ENCODE assay signal across 8 cellular contexts in the genomic region with DNA sequence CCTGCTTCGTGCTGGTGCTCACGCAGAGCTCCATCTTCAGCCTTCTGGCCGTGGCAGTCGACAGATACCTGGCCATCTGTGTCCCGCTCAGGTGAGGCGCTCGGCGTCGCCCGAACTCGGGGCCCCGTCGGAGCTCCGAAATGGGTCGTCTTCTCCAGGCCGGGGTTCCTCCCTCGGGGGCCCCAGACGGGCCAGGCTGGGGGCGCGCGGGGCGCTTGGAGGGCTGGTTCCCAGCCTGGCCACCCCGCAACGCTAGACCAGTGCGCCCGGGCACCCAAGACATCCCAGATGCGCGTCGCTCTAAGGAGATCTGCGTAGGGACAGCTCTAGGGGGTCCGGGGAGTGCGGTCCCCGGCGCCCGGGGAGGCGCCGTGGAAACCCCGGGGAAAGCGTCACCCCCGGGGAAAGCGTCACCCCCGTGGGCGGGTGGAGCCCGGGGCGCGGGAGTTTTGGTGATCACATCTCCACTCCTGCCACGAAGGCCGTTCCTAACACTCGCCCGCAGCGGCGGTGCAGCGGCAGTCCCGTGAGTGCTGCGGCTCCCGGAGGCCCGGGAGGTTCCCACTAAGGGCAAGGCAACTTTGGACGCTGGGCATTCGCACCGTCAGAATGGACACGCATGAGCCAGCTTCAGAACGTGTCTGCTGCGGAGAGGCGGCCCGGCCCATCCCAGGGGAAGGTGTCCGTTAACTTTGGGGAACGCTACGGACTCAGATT. TPM values are rescaled to one million over a fixed set of nuclear protein-coding genes. Genes with fewer than 3 reads are reported as not detected.
DNase-seq lines count a peak whose midpoint lies in the region; ATAC-seq and TF ChIP-seq lines count a peak whose summit lies in the region.

No MANE protein-coding gene starts in this region.

- WGBS in mesendoderm (ENCODE audit: extremely low coverage, insufficient coverage, low lambda C conversion rate) = no CpG with 5 or more reads among the region's 68 CpGs
- WGBS in suprapubic skin = 3% methylated on average over 38 of the region's 68 CpGs

- H2AK5ac ChIP-seq in mesendoderm (ENCODE audit: low read length) = no peak overlapping the region

- no peak overlapping the region for H4K8ac ChIP-seq in mesendoderm (ENCODE audit: low read depth, low read length)

- no peak overlapping the region for H4K5ac ChIP-seq in mesendoderm (ENCODE audit: low read length)

- DNase-seq in Panc1 (ENCODE audit: low read depth, low spot score) = no peak
- no peak for DNase-seq in coronary artery (ENCODE audit: low spot score)
- DNase-seq in mesendoderm = no peak
- no peak for DNase-seq in suprapubic skin (ENCODE audit: low spot score in 2 of 2)
- no peak for DNase-seq in 8988T

- no peak overlapping the region for H3K18ac ChIP-seq in mesendoderm (ENCODE audit: low read length)

- ATAC-seq in Panc1 = peak; percentile 1; the same call in 1 of the 2 replicates
- ATAC-seq in HG03025 (IDR thresholded peaks at IDR 0.05; ENCODE audit: low FRiP score, unreplicated experiment) = no peak
- ATAC-seq in GM19463 (IDR thresholded peaks at IDR 0.05; ENCODE audit: unreplicated experiment) = no peak

- CTCF ChIA-PET in Panc1 (lab: Charles Lee) = interaction anchor here (0.7 to 1.5 kb wide), 2 partner anchors 25 to 53 kb away, joined by 4 to 8 read pairs; no protein-coding TSS in a partner anchor

- in situ Hi-C loops in Panc1 (cut with HindIII; ENCODE audit: low pct_unique_long_range_greater_than_20kb, low sequenced_read_pairs) = no loop called here

- H3K27ac ChIP-seq in Panc1 (ENCODE audit: low read length) (peak overlapping the region; percentile 96), coronary artery (no peak overlapping the region), mesendoderm (ENCODE audit: low read depth, low read length) (no peak overlapping the region), suprapubic skin (peak overlapping the region; percentile 89)

- no peak overlapping the region for H2BK120ac ChIP-seq in mesendoderm (ENCODE audit: low read depth, low read length)

- no peak overlapping the region for H3K4ac ChIP-seq in mesendoderm (ENCODE audit: low read depth, low read length)

- H3K56ac ChIP-seq in mesendoderm (ENCODE audit: low read length) = peak overlapping the region; percentile 87

- no TSS peak for BruUV-seq in Panc1 (replicated peaks; lab: Mats Ljungman, UMichigan)

- H3K36me3 ChIP-seq in Panc1 (ENCODE audit: control insufficient read depth, insufficient read depth, low read length) (no peaks in the 10 kb centered on the region; the same call in 1 of the 2 replicates), mesendoderm (ENCODE audit: control insufficient read depth, insufficient read depth, low read length) (no peaks in the 10 kb centered on the region), suprapubic skin (no peaks in the 10 kb centered on the region)

- H3K27me3 ChIP-seq in Panc1 (ENCODE audit: control insufficient read depth, insufficient read depth, low read length) (no peaks in the 10 kb centered on the region), mesendoderm (ENCODE audit: insufficient read depth, low read length, poor library complexity) (peaks cover 5% of the 10 kb centered on the region), suprapubic skin (no peaks in the 10 kb centered on the region)

- H3K79me2 ChIP-seq in mesendoderm (ENCODE audit: control insufficient read depth, insufficient read depth, low read length) = no peaks in the 10 kb centered on the region

- H3K9me3 ChIP-seq in Panc1 (ENCODE audit: control insufficient read depth, insufficient read depth, low read depth, low read length) (no peaks in the 10 kb centered on the region), suprapubic skin (no peaks in the 10 kb centered on the region)

- H3K23ac ChIP-seq in mesendoderm (ENCODE audit: low read length) = no peak overlapping the region

- no peak overlapping the region for H2BK5ac ChIP-seq in mesendoderm (ENCODE audit: low read length)

- TF ChIP-seq CTCF in GM12875 (IDR thresholded peaks at IDR 0.05; ENCODE audit: borderline replicate concordance, insufficient read depth, low read depth, low read length) (no peak), Panc1 (IDR thresholded peaks at IDR 0.05) (no peak), coronary artery (IDR thresholded peaks at IDR 0.05) (no peak), suprapubic skin (IDR thresholded peaks at IDR 0.05) (no peak)

- no peak for TF ChIP-seq EP300 in suprapubic skin (IDR thresholded peaks at IDR 0.05)

- TF ChIP-seq POLR2A in suprapubic skin (IDR thresholded peaks at IDR 0.05) = no peak

- H3K4me3 ChIP-seq in GM12875 (ENCODE audit: low read depth, low read length) (peak overlapping the region; percentile 64), Panc1 (ENCODE audit: low read depth in 2 of 2, low read length in 2 of 2) (peak overlapping the region; percentile 67 to 96), coronary artery (peak overlapping the region; percentile 69), mesendoderm (ENCODE audit: low read length) (peak overlapping the region; percentile 5), suprapubic skin (peak overlapping the region; percentile 54)

- POLR2A ChIA-PET in Panc1 (lab: Charles Lee) = no interaction called here

- H3K79me1 ChIP-seq in mesendoderm (ENCODE audit: low read length) = no peaks in the 10 kb centered on the region

- H2BK15ac ChIP-seq in mesendoderm (replicated peaks; ENCODE audit: low read depth) = no peak overlapping the region

- H3K4me2 ChIP-seq in mesendoderm (ENCODE audit: low read length) = peak overlapping the region; percentile 93

- H3K4me1 ChIP-seq in Panc1 (ENCODE audit: control insufficient read depth, insufficient read depth, low read length) = peaks cover 22% of the 10 kb centered on the region
- H3K4me1 ChIP-seq in mesendoderm (ENCODE audit: control insufficient read depth, low read depth, low read length) = no peaks in the 10 kb centered on the region
- H3K4me1 ChIP-seq in suprapubic skin = peaks cover 43% of the 10 kb centered on the region

- H3K9ac ChIP-seq in mesendoderm (ENCODE audit: low read length) = peak overlapping the region; percentile 53

- intact Hi-C loops in Panc1 (cut with micrococcal nuclease; ENCODE audit: unreplicated experiment) = loop anchor here (2.0 to 10.0 kb wide), 2 partner anchors 53 to 121 kb away; a partner anchor contains a TSS

RNA-seq across cellular contexts. Expression of a gene that starts 0.7 kb away (rescaled TPM):
- total RNA-seq in Panc1 (2021; ENCODE audit: unreplicated experiment) = 42.7 TPM
- 35.5 TPM for polyA plus RNA-seq in Panc1 (2012; ENCODE audit: insufficient read length)
- polyA plus RNA-seq in mesendoderm (2013, experiment 1 of 2) = 1.2 TPM
- 1.6 TPM for polyA plus RNA-seq in mesendoderm (2013, experiment 2 of 2)
- 10 to 100 TPM; 35.3 to 55.3 (median 45.5) TPM for total RNA-seq in suprapubic skin

RNA-seq across cellular contexts. Expression of a gene that starts 53.9 kb away (rescaled TPM):
- 17.5 TPM for total RNA-seq in Panc1 (2021; ENCODE audit: unreplicated experiment)
- polyA plus RNA-seq in Panc1 (2012; ENCODE audit: insufficient read length) = 21.6 TPM
- polyA plus RNA-seq in mesendoderm (2013, experiment 1 of 2) = 34.6 TPM
- polyA plus RNA-seq in mesendoderm (2013, experiment 2 of 2) = 33.3 TPM
- total RNA-seq in suprapubic skin = 10 to 100 TPM in 3 of 4 donors, 1 to 10 TPM in 1; 9.1 to 15.4 (median 12.5) TPM

RNA-seq across cellular contexts. Expression of a gene that starts 54.0 kb away (rescaled TPM):
- total RNA-seq in Panc1 (2021; ENCODE audit: unreplicated experiment) (28.4 TPM), suprapubic skin (10 to 100 TPM; 42.6 to 72.6 (median 48.7) TPM)
- 28.1 TPM for polyA plus RNA-seq in Panc1 (2012; ENCODE audit: insufficient read length)
- 31.5 TPM for polyA plus RNA-seq in mesendoderm (2013, experiment 1 of 2)
- 32.0 TPM for polyA plus RNA-seq in mesendoderm (2013, experiment 2 of 2)

Comparison
In these comparisons a context has a peak if more than half of its experiments do, and no peak if none do; other contexts are left out.
1. H3K4me3 ChIP-seq: peak in every context shown above with its lines; median percentile 82 in Panc1; 69 in coronary artery; 64 in GM12875; 54 in suprapubic skin; 5 in mesendoderm.
2. H3K27ac ChIP-seq: peak in Panc1 (single experiment) and suprapubic skin (single experiment); none in coronary artery (0 of 2) and mesendoderm (single experiment).